In the genomic region with DNA sequence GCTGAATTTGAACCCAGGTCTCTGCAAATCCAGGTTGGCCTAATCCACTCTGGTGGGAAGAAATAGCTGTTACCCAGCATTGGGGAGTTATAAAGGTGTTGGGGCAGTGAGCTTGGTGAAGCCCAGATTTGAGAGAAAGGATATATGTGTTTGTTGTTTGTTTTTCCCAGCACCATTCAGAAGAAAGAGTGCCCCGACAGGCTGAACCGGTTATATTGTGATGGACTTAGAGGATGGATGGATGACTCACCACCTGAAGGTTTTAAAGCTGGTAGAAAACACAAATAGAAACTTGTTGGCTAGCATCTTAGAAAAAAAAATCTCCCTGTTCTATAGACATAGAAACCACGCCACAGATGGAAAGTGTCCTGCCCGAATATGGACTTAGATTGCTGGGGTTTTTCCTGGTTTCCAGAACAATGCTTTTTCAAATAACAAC, we compare ENCODE assay signal across 12 cellular contexts.
DNase-seq lines count a peak whose midpoint lies in the region; ATAC-seq and TF ChIP-seq lines count a peak whose summit lies in the region.
"Had no signal": no experiment of that assay in that cellular context is flagged by ENCODE, and none has a peak within 500 bp of the region (broad histone marks: within the 10 kb centered on the region; RNA-seq: fewer than 3 reads in every experiment).

No MANE protein-coding gene starts in this region.

- no peaks in the 10 kb centered on the region for H3K4me1 ChIP-seq in esophagus muscularis mucosa

- peaks cover 0 to 7% (median 3%) of the 10 kb centered on the region in 4 donors for H3K9me3 ChIP-seq in esophagus muscularis mucosa

- DNase-seq in GM12865 (ENCODE audit: low read depth) (peak; percentile 2), NCI-H345 (lab: John Stamatoyannopoulos, UW) (peak; percentile 95), progenitor cell of endocrine pancreas (ENCODE audit: low spot score, unreplicated experiment) (peak; percentile 44), esophagus muscularis mucosa (ENCODE audit: extremely low spot score) (no peak), chondrocyte (ENCODE audit: low spot score) (no peak), GM03348 (ENCODE audit: low spot score) (no peak)
- DNase-seq: foreskin melanocyte, GF-D8, NCI-H2107 had no signal

- H3K4me3 ChIP-seq in GM12865 (ENCODE audit: low read depth, low read length) (no peak overlapping the region), esophagus muscularis mucosa (no peak overlapping the region)

- no peak overlapping the region for H3K27ac ChIP-seq in esophagus muscularis mucosa (replicated peaks in 1 of 4)

- ATAC-seq in esophagus mucosa: peak; percentile 93
- no peak for ATAC-seq in HG03097 (IDR thresholded peaks at IDR 0.05; ENCODE audit: low FRiP score, unreplicated experiment)

- peaks cover 2% of the 10 kb centered on the region for H3K36me3 Mint-ChIP-seq in progenitor cell of endocrine pancreas (ENCODE audit: insufficient read depth)
- no peaks in the 10 kb centered on the region for H3K36me3 Mint-ChIP-seq in chondrocyte (ENCODE audit: low read depth)

- no peak for TF ChIP-seq CTCF in GM12865 (IDR thresholded peaks at IDR 0.05; ENCODE audit: insufficient read depth, low read depth, low read length, missing control alignments)
- TF ChIP-seq CTCF in progenitor cell of endocrine pancreas (IDR thresholded peaks at IDR 0.05; ENCODE audit: unreplicated experiment): no peak
- no peak for TF ChIP-seq CTCF in esophagus muscularis mucosa (IDR thresholded peaks at IDR 0.05)
- no peak for TF ChIP-seq CTCF in chondrocyte (IDR thresholded peaks at IDR 0.05)

- TF ChIP-seq POLR2A in esophagus muscularis mucosa (IDR thresholded peaks at IDR 0.05; ENCODE audit: low read depth): no peak

- H3K4me1 Mint-ChIP-seq in progenitor cell of endocrine pancreas (ENCODE audit: low read depth): peaks cover 37% of the 10 kb centered on the region
- H3K4me1 Mint-ChIP-seq in chondrocyte (ENCODE audit: low read depth): no peaks in the 10 kb centered on the region

- intact Hi-C loops in esophagus muscularis mucosa (cut with DNase I): no loop called here

- peak overlapping the region; percentile 75 for H3K27ac Mint-ChIP-seq in progenitor cell of endocrine pancreas
- H3K27ac Mint-ChIP-seq in chondrocyte (ENCODE audit: unreplicated experiment): no peak overlapping the region
- H3K27ac Mint-ChIP-seq: dendritic cell treated with granulocyte-macrophage colony-stimulating factor and Interleukin-4, amounts not matched to agents 40 ng/mL and 50 ng/mL, for 4 days had no signal

- H3K4me3 Mint-ChIP-seq in progenitor cell of endocrine pancreas (ENCODE audit: low read depth): no peak overlapping the region
- H3K4me3 Mint-ChIP-seq in chondrocyte (ENCODE audit: unreplicated experiment): no peak overlapping the region
- H3K4me3 Mint-ChIP-seq: dendritic cell treated with granulocyte-macrophage colony-stimulating factor and Interleukin-4, amounts not matched to agents 40 ng/mL and 50 ng/mL, for 4 days had no signal

- H3K27me3 Mint-ChIP-seq in progenitor cell of endocrine pancreas: no peaks in the 10 kb centered on the region
- peaks cover 49% of the 10 kb centered on the region for H3K27me3 Mint-ChIP-seq in chondrocyte (ENCODE audit: low read depth)

- H3K27me3 ChIP-seq in esophagus muscularis mucosa: peaks cover 0 to 38% (median 0%) of the 10 kb centered on the region in 4 donors

- H3K9me3 Mint-ChIP-seq in progenitor cell of endocrine pancreas (ENCODE audit: low read depth): peaks cover 16% of the 10 kb centered on the region
- H3K9me3 Mint-ChIP-seq in chondrocyte (ENCODE audit: low read depth): peaks cover 9% of the 10 kb centered on the region
- H3K9me3 Mint-ChIP-seq: dendritic cell treated with granulocyte-macrophage colony-stimulating factor and Interleukin-4, amounts not matched to agents 40 ng/mL and 50 ng/mL, for 4 days had no signal

- H3K36me3 ChIP-seq in esophagus muscularis mucosa: no peaks in the 10 kb centered on the region

- WGBS in esophagus muscularis mucosa: 56% methylated on average over 4 of the region's 4 CpGs

- no peak for TF ChIP-seq EP300 in esophagus muscularis mucosa (IDR thresholded peaks at IDR 0.05)

Comparison
In these comparisons a context has a peak if more than half of its experiments do, and no peak if none do; other contexts are left out.
1. DNase-seq: peak in GM12865 (single experiment), NCI-H345 (single experiment) and progenitor cell of endocrine pancreas (single experiment); none in esophagus muscularis mucosa (single experiment), chondrocyte (single experiment) and GM03348 (single experiment).